In the genomic region with DNA sequence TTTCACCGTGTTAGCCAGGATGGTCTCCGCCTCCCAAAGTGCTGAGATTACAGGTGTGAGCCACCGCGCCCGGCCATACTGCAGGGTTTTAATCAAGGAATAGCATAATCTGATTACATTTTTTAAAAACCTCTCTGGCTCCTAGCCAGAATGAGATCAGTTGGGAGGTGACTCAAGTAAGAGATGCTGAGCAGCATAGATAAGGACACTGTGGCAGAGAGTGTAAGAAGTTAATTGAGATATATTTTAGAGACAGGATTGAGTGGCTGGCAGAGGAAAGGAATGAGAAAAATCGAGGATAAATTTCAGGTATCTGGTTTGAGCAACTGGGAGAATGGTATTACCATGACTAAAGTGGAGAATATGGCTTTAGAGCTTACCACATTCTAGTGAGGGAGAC, we compare ENCODE assay signal across 1 cellular context.
TF ChIP-seq lines count a peak whose summit lies in the region.

No MANE protein-coding gene starts in this region.

TF ChIP-seq in K562, 482 proteins besides CTCF, POLR2A, EP300 and RAD21:
- TF ChIP-seq CBFA2T2 (conservative IDR thresholded peaks at IDR 0.05) (peak; percentile 77), KDM1A (IDR thresholded peaks at IDR 0.05) (peak; percentile 79 to 87), FOXM1 (IDR thresholded peaks at IDR 0.05; ENCODE audit: low read depth) (0 out of 2 replicates have a peak, but pooled peaks have one; percentile 42), FOXM1 (CRISPR knock-in tag; IDR thresholded peaks at IDR 0.05; ENCODE audit: low read depth) (no peak), ADNP (tag; IDR thresholded peaks at IDR 0.05) (no peak), CBFA2T3 (IDR thresholded peaks at IDR 0.05) (peak; percentile 89), DPF2 (IDR thresholded peaks at IDR 0.05) (peak; percentile 60; the same call in 1 of the 2 replicates), SMARCA4 (IDR thresholded peaks at IDR 0.05) (peak; percentile 59; the same call in 1 of the 2 replicates), TEAD4 (IDR thresholded peaks at IDR 0.05; ENCODE audit: low read length) (peak; percentile 77), TEAD4 (CRISPR knock-in tag; IDR thresholded peaks at IDR 0.05; ENCODE audit: borderline replicate concordance) (no peak), JUND (IDR thresholded peaks at IDR 0.05; ENCODE audit: borderline replicate concordance, low read depth, low read length) (peak; percentile 75), JUND (tag; IDR thresholded peaks at IDR 0.05; ENCODE audit: borderline replicate concordance, low read depth, low read length) (no peak; the same call in 2 of the 3 replicates), C11orf30 (IDR thresholded peaks at IDR 0.05; ENCODE audit: low read depth) (no peak), ARID1B (IDR thresholded peaks at IDR 0.05) (peak; percentile 84), BRD4 (IDR thresholded peaks at IDR 0.05) (no peak), HDAC2 (IDR thresholded peaks at IDR 0.05) (peak; percentile 21; the same call in 1 of the 2 replicates), MTA2 (IDR thresholded peaks at IDR 0.05; ENCODE audit: low read depth) (peak; percentile 52; the same call in 1 of the 2 replicates), NFIC (IDR thresholded peaks at IDR 0.05) (peak; percentile 94), NCOR1 (IDR thresholded peaks at IDR 0.05) (peak; percentile 49; the same call in 1 of the 2 replicates), KLF16 (IDR thresholded peaks at IDR 0.05) (peak; percentile 43; the same call in 1 of the 2 replicates), FOSL1 (tag; conservative IDR thresholded peaks at IDR 0.05) (peak; percentile 72), ATF7 (IDR thresholded peaks at IDR 0.05) (peak; percentile 49; the same call in 1 of the 2 replicates), TAL1 (IDR thresholded peaks at IDR 0.05) (peak; percentile 69), TCF3 (CRISPR knock-in tag; IDR thresholded peaks at IDR 0.05) (peak; percentile 62), SMARCE1 (IDR thresholded peaks at IDR 0.05) (peak; percentile 60; the same call in 1 of the 2 replicates), RCOR1 (IDR thresholded peaks at IDR 0.05; ENCODE audit: borderline replicate concordance in 1 of 2, low read depth in 2 of 2, low read length in 2 of 2) (peak in 1 of 2 experiments; percentile 66; a peak in 1 of 4 replicates), ATF3 (IDR thresholded peaks at IDR 0.05) (peak; percentile 50; the same call in 1 of the 2 replicates), ATF3 (CRISPR knock-in tag; conservative IDR thresholded peaks at IDR 0.05) (no peak), STAT5A (IDR thresholded peaks at IDR 0.05; ENCODE audit: borderline replicate concordance, low read length) (peak; percentile 48; the same call in 1 of the 2 replicates), TRIM24 (IDR thresholded peaks at IDR 0.05) (0 out of 4 replicates have a peak, but pooled peaks of 1 of the 2 experiments have one; percentile 25), HMG20B (CRISPR knock-in tag; IDR thresholded peaks at IDR 0.05) (no peak), POLR2AphosphoS5 (IDR thresholded peaks at IDR 0.05; ENCODE audit: control insufficient read depth, insufficient read depth, low read depth, low read length) (peak; percentile 39; the same call in 1 of the 2 replicates), CBX5 (IDR thresholded peaks at IDR 0.05; ENCODE audit: borderline replicate concordance, low read depth) (no peak)
- TF ChIP-seq, protein P1, sequence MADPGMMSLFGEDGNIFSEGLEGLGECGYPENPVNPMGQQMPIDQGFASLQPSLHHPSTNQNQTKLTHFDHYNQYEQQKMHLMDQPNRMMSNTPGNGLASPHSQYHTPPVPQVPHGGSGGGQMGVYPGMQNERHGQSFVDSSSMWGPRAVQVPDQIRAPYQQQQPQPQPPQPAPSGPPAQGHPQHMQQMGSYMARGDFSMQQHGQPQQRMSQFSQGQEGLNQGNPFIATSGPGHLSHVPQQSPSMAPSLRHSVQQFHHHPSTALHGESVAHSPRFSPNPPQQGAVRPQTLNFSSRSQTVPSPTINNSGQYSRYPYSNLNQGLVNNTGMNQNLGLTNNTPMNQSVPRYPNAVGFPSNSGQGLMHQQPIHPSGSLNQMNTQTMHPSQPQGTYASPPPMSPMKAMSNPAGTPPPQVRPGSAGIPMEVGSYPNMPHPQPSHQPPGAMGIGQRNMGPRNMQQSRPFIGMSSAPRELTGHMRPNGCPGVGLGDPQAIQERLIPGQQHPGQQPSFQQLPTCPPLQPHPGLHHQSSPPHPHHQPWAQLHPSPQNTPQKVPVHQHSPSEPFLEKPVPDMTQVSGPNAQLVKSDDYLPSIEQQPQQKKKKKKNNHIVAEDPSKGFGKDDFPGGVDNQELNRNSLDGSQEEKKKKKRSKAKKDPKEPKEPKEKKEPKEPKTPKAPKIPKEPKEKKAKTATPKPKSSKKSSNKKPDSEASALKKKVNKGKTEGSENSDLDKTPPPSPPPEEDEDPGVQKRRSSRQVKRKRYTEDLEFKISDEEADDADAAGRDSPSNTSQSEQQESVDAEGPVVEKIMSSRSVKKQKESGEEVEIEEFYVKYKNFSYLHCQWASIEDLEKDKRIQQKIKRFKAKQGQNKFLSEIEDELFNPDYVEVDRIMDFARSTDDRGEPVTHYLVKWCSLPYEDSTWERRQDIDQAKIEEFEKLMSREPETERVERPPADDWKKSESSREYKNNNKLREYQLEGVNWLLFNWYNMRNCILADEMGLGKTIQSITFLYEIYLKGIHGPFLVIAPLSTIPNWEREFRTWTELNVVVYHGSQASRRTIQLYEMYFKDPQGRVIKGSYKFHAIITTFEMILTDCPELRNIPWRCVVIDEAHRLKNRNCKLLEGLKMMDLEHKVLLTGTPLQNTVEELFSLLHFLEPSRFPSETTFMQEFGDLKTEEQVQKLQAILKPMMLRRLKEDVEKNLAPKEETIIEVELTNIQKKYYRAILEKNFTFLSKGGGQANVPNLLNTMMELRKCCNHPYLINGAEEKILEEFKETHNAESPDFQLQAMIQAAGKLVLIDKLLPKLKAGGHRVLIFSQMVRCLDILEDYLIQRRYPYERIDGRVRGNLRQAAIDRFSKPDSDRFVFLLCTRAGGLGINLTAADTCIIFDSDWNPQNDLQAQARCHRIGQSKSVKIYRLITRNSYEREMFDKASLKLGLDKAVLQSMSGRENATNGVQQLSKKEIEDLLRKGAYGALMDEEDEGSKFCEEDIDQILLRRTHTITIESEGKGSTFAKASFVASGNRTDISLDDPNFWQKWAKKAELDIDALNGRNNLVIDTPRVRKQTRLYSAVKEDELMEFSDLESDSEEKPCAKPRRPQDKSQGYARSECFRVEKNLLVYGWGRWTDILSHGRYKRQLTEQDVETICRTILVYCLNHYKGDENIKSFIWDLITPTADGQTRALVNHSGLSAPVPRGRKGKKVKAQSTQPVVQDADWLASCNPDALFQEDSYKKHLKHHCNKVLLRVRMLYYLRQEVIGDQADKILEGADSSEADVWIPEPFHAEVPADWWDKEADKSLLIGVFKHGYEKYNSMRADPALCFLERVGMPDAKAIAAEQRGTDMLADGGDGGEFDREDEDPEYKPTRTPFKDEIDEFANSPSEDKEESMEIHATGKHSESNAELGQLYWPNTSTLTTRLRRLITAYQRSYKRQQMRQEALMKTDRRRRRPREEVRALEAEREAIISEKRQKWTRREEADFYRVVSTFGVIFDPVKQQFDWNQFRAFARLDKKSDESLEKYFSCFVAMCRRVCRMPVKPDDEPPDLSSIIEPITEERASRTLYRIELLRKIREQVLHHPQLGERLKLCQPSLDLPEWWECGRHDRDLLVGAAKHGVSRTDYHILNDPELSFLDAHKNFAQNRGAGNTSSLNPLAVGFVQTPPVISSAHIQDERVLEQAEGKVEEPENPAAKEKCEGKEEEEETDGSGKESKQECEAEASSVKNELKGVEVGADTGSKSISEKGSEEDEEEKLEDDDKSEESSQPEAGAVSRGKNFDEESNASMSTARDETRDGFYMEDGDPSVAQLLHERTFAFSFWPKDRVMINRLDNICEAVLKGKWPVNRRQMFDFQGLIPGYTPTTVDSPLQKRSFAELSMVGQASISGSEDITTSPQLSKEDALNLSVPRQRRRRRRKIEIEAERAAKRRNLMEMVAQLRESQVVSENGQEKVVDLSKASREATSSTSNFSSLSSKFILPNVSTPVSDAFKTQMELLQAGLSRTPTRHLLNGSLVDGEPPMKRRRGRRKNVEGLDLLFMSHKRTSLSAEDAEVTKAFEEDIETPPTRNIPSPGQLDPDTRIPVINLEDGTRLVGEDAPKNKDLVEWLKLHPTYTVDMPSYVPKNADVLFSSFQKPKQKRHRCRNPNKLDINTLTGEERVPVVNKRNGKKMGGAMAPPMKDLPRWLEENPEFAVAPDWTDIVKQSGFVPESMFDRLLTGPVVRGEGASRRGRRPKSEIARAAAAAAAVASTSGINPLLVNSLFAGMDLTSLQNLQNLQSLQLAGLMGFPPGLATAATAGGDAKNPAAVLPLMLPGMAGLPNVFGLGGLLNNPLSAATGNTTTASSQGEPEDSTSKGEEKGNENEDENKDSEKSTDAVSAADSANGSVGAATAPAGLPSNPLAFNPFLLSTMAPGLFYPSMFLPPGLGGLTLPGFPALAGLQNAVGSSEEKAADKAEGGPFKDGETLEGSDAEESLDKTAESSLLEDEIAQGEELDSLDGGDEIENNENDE (IDR thresholded peaks at IDR 0.05; ENCODE audit: low read depth, low read length), result no peak
- TF ChIP-seq, protein P2, sequence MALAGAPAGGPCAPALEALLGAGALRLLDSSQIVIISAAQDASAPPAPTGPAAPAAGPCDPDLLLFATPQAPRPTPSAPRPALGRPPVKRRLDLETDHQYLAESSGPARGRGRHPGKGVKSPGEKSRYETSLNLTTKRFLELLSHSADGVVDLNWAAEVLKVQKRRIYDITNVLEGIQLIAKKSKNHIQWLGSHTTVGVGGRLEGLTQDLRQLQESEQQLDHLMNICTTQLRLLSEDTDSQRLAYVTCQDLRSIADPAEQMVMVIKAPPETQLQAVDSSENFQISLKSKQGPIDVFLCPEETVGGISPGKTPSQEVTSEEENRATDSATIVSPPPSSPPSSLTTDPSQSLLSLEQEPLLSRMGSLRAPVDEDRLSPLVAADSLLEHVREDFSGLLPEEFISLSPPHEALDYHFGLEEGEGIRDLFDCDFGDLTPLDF (CRISPR knock-in tag; IDR thresholded peaks at IDR 0.05), result no peak
